3 cellular contexts compared by ENCODE assay signal in genomic region chr6:76702187-76702586, GRCh38.
TF ChIP-seq lines count a peak whose summit lies in the region.

No MANE protein-coding gene starts in this region.

TF ChIP-seq in SK-N-SH treated with all-trans-retinoic acid at 6 μM for 48 hours, 23 proteins besides CTCF, POLR2A, EP300 and RAD21:
- TF ChIP-seq ZC3H10 (CRISPR knock-in tag; IDR thresholded peaks at IDR 0.05), result no peak
- no peak for TF ChIP-seq ZNF70 (CRISPR knock-in tag; IDR thresholded peaks at IDR 0.05)

TF ChIP-seq in SK-N-SH, 30 proteins besides CTCF, POLR2A, EP300 and RAD21:
- TF ChIP-seq MAX (IDR thresholded peaks at IDR 0.05; ENCODE audit: low read depth) (no peak), EZH2phosphoT487 (IDR thresholded peaks at IDR 0.05; ENCODE audit: borderline replicate concordance, low read depth) (no peak), IRF3 (IDR thresholded peaks at IDR 0.05; ENCODE audit: low read depth, low read length) (no peak), FOXJ3 (CRISPR knock-in tag; IDR thresholded peaks at IDR 0.05) (no peak)

TF ChIP-seq in H1, 55 proteins besides CTCF, POLR2A, EP300 and RAD21:
- no peak for TF ChIP-seq SIN3A (conservative IDR thresholded peaks at IDR 0.05 in 1 of 2, IDR thresholded peaks at IDR 0.05 in 1 of 2; ENCODE audit: low read depth in 1 of 2, low read length in 2 of 2)
- TF ChIP-seq CBX5 (IDR thresholded peaks at IDR 0.05; ENCODE audit: low read depth, low read length), result no peak
- TF ChIP-seq SUZ12 (IDR thresholded peaks at IDR 0.05; ENCODE audit: low read length), result no peak
- no peak for TF ChIP-seq TAF7 (optimal IDR thresholded peaks at IDR 0.05; ENCODE audit: borderline replicate concordance, low read depth, low read length)
- no peak for TF ChIP-seq POLR2AphosphoS5 (IDR thresholded peaks at IDR 0.05; ENCODE audit: low read depth, low read length)
- TF ChIP-seq KDM5A (IDR thresholded peaks at IDR 0.05; ENCODE audit: low read length), result no peak
- TF ChIP-seq MAX (IDR thresholded peaks at IDR 0.05), result no peak
- no peak for TF ChIP-seq ATF3 (IDR thresholded peaks at IDR 0.05; ENCODE audit: insufficient read depth, low read depth, low read length)
